In the genomic region with DNA sequence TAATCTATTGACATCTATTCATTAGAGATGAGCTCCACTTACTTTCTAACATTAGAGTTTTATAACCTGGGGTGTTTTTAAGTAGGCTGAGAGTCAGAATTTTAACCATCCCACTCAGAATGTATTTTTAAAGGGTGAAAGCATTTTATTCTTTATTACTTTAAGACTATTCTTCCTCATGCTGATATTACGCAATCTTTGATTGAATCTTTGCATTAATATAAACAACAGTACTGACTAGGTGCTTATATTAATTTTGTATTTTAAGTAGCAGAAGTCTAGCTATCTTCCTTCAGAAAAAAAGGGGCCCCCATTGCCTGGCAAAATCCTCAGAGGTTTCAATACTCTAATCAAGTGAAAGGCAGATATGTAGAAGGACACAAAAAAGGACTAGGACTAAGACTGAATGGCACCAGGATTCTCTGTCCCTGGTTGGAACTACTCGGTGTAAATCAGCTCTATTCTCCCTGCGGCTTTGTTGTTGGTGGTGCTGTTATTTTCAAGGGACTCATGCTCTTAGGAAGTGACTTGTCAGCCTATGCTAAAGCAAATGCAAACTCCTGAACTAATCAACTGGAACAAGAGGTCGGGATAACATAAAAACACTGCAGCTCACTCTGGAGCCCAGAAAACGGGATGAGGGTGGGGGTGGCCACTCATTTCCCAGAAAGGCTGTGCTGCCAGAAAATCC, we compare ENCODE assay signal across 1 cellular context.
TF ChIP-seq lines count a peak whose summit lies in the region.

No MANE protein-coding gene starts in this region.

TF ChIP-seq in GM23338, 12 proteins besides CTCF, POLR2A, EP300 and RAD21 (continued from another document):
- TF ChIP-seq, protein P1, sequence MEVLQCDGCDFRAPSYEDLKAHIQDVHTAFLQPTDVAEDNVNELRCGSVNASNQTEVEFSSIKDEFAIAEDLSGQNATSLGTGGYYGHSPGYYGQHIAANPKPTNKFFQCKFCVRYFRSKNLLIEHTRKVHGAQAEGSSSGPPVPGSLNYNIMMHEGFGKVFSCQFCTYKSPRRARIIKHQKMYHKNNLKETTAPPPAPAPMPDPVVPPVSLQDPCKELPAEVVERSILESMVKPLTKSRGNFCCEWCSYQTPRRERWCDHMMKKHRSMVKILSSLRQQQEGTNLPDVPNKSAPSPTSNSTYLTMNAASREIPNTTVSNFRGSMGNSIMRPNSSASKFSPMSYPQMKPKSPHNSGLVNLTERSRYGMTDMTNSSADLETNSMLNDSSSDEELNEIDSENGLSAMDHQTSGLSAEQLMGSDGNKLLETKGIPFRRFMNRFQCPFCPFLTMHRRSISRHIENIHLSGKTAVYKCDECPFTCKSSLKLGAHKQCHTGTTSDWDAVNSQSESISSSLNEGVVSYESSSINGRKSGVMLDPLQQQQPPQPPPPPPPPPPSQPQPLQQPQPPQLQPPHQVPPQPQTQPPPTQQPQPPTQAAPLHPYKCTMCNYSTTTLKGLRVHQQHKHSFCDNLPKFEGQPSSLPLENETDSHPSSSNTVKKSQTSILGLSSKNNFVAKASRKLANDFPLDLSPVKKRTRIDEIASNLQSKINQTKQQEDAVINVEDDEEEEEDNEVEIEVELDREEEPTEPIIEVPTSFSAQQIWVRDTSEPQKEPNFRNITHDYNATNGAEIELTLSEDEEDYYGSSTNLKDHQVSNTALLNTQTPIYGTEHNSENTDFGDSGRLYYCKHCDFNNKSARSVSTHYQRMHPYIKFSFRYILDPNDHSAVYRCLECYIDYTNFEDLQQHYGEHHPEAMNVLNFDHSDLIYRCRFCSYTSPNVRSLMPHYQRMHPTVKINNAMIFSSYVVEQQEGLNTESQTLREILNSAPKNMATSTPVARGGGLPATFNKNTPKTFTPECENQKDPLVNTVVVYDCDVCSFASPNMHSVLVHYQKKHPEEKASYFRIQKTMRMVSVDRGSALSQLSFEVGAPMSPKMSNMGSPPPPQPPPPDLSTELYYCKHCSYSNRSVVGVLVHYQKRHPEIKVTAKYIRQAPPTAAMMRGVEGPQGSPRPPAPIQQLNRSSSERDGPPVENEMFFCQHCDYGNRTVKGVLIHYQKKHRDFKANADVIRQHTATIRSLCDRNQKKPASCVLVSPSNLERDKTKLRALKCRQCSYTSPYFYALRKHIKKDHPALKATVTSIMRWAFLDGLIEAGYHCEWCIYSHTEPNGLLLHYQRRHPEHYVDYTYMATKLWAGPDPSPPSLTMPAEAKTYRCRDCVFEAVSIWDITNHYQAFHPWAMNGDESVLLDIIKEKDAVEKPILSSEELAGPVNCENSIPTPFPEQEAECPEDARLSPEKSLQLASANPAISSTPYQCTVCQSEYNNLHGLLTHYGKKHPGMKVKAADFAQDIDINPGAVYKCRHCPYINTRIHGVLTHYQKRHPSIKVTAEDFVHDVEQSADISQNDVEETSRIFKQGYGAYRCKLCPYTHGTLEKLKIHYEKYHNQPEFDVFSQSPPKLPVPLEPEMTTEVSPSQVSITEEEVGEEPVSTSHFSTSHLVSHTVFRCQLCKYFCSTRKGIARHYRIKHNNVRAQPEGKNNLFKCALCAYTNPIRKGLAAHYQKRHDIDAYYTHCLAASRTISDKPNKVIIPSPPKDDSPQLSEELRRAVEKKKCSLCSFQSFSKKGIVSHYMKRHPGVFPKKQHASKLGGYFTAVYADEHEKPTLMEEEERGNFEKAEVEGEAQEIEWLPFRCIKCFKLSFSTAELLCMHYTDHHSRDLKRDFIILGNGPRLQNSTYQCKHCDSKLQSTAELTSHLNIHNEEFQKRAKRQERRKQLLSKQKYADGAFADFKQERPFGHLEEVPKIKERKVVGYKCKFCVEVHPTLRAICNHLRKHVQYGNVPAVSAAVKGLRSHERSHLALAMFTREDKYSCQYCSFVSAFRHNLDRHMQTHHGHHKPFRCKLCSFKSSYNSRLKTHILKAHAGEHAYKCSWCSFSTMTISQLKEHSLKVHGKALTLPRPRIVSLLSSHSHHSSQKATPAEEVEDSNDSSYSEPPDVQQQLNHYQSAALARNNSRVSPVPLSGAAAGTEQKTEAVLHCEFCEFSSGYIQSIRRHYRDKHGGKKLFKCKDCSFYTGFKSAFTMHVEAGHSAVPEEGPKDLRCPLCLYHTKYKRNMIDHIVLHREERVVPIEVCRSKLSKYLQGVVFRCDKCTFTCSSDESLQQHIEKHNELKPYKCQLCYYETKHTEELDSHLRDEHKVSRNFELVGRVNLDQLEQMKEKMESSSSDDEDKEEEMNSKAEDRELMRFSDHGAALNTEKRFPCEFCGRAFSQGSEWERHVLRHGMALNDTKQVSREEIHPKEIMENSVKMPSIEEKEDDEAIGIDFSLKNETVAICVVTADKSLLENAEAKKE (CRISPR knock-in tag; IDR thresholded peaks at IDR 0.05), result no peak
- no peak for TF ChIP-seq STAT1 (IDR thresholded peaks at IDR 0.05; ENCODE audit: unreplicated experiment)
- TF ChIP-seq POLR2AphosphoS5 (IDR thresholded peaks at IDR 0.05; ENCODE audit: low read depth), result no peak
- no peak for TF ChIP-seq CREB1 (CRISPR knock-in tag; IDR thresholded peaks at IDR 0.05; ENCODE audit: low read depth)
- no peak for TF ChIP-seq NANOG (IDR thresholded peaks at IDR 0.05; ENCODE audit: borderline replicate concordance)
- TF ChIP-seq, protein P2, sequence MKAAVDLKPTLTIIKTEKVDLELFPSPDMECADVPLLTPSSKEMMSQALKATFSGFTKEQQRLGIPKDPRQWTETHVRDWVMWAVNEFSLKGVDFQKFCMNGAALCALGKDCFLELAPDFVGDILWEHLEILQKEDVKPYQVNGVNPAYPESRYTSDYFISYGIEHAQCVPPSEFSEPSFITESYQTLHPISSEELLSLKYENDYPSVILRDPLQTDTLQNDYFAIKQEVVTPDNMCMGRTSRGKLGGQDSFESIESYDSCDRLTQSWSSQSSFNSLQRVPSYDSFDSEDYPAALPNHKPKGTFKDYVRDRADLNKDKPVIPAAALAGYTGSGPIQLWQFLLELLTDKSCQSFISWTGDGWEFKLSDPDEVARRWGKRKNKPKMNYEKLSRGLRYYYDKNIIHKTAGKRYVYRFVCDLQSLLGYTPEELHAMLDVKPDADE (IDR thresholded peaks at IDR 0.05), result no peak
- TF ChIP-seq ZNF114 (CRISPR knock-in tag; IDR thresholded peaks at IDR 0.05), result no peak
